Comparison of ENCODE assay signal across 1 cellular context in genomic region chr11:95544095-95544795, GRCh38.
TF ChIP-seq lines count a peak whose summit lies in the region.

No MANE protein-coding gene starts in this region.

TF ChIP-seq in K562, 482 proteins besides CTCF, POLR2A, EP300 and RAD21 (continues in another document):
- TF ChIP-seq MGA (IDR thresholded peaks at IDR 0.05) (0 out of 2 replicates have a peak, but pooled peaks have one; percentile 38), KLF16 (IDR thresholded peaks at IDR 0.05) (no peak), MAFG (tag; conservative IDR thresholded peaks at IDR 0.05) (peak; percentile 86), HBP1 (CRISPR knock-in tag; IDR thresholded peaks at IDR 0.05) (no peak), NFIX (CRISPR knock-in tag; IDR thresholded peaks at IDR 0.05; ENCODE audit: low read depth) (no peak), MEIS2 (IDR thresholded peaks at IDR 0.05; ENCODE audit: partially characterized antibody) (peak; percentile 53), GABPA (tag; conservative IDR thresholded peaks at IDR 0.05; ENCODE audit: low read depth) (no peak), ATF7 (IDR thresholded peaks at IDR 0.05) (peak; percentile 83), ZNF586 (CRISPR knock-in tag; conservative IDR thresholded peaks at IDR 0.05) (no peak), FOSL1 (tag; conservative IDR thresholded peaks at IDR 0.05) (peak; percentile 92), SMARCA4 (IDR thresholded peaks at IDR 0.05) (peak; percentile 31; the same call in 1 of the 2 replicates), MTF1 (CRISPR knock-in tag; IDR thresholded peaks at IDR 0.05; ENCODE audit: borderline replicate concordance) (no peak), ZMIZ1 (IDR thresholded peaks at IDR 0.05; ENCODE audit: low read depth in 2 of 2, low read length in 2 of 2) (no peak), HDAC8 (tag; IDR thresholded peaks at IDR 0.05) (no peak), BACH1 (tag; IDR thresholded peaks at IDR 0.05) (no peak), NR4A1 (CRISPR knock-in tag; IDR thresholded peaks at IDR 0.05) (no peak), NR4A1 (tag; IDR thresholded peaks at IDR 0.05) (no peak), ZBTB11 (CRISPR knock-in tag; IDR thresholded peaks at IDR 0.05) (no peak), ZNF274 (IDR thresholded peaks at IDR 0.05; ENCODE audit: borderline replicate concordance, low read depth, low read length) (no peak), ZNF431 (CRISPR knock-in tag; IDR thresholded peaks at IDR 0.05) (no peak), NCOA2 (IDR thresholded peaks at IDR 0.05; ENCODE audit: partially characterized antibody in 2 of 2) (peak in 1 of 2 experiments; percentile 40), L3MBTL2 (IDR thresholded peaks at IDR 0.05) (peak; percentile 26; the same call in 1 of the 2 replicates), ATF3 (IDR thresholded peaks at IDR 0.05) (peak; percentile 93), ATF3 (CRISPR knock-in tag; conservative IDR thresholded peaks at IDR 0.05) (no peak), C11orf30 (IDR thresholded peaks at IDR 0.05; ENCODE audit: low read depth) (peak; percentile 86), POLR3G (IDR thresholded peaks at IDR 0.05; ENCODE audit: extremely low read depth, insufficient read length, insufficient replicate concordance) (no peak), RERE (CRISPR knock-in tag; IDR thresholded peaks at IDR 0.05; ENCODE audit: borderline replicate concordance) (no peak), MAFK (IDR thresholded peaks at IDR 0.05; ENCODE audit: low read length) (peak; percentile 76), MEF2A (IDR thresholded peaks at IDR 0.05; ENCODE audit: control insufficient read depth, low read depth, low read length) (no peak), TAF9B (IDR thresholded peaks at IDR 0.05; ENCODE audit: partially characterized antibody) (no peak), NFE2L1 (tag; IDR thresholded peaks at IDR 0.05; ENCODE audit: borderline replicate concordance, low read depth) (no peak), ZNF316 (IDR thresholded peaks at IDR 0.05) (peak; percentile 87)
